ENCODE assay signal across 8 cellular contexts in the genomic region with DNA sequence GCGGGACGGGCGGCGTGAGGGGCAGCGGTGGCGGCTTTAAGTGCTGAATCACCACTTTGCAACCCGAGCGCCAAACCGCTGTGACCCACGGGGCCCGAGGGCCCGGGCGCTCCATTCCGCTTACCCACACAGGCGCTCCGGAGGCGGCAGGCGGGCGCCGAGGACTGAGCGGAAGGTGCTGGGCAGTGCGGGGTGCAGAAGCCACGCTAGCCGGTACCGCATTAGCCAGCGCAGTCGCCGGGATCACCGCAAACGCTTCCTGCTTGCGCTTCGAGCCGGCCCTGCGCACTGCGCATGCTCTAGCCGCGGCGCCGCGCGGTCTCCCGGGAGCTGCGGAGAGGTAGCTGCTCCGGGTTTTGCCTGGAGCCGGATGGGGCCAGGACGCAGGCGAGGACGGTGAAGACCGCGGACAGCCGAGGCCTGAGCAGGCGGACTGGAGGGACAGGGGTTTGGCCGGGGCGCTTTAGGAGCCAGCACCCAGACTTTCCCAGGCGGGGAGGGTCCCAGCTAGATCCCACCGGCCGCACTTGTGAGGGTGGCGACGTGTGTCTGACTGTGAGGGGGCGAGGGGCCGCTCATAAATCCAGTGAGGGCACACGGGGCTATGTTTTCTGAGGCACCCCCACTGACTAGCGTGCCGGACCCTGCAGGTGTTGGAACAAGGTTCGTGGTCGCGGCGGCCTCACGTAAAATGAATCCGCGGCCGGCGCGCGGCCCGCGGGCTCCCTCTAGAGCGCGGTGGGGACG. TPM values are rescaled to one million over a fixed set of nuclear protein-coding genes. Genes with fewer than 3 reads are reported as not detected.
A peak's percentile ranks its signal among the peaks of the same experiment; 100 is the strongest.
DNase-seq lines count a peak whose midpoint lies in the region; ATAC-seq, FAIRE-seq and TF ChIP-seq lines count a peak whose summit lies in the region.

TSS of gene IDE (minus strand) at position 296 of the 747 bp plus-strand sequence. CDS start at position 222, 74 bp downstream.

- H3K36me3 ChIP-seq in hepatocyte (replicated peaks; ENCODE audit: insufficient read depth, low read depth): no peaks in the 10 kb centered on the region

- H3K4me1 ChIP-seq in hepatocyte (ENCODE audit: insufficient read depth): peaks cover 8% of the 10 kb centered on the region

- H2AFZ ChIP-seq in hepatocyte: peak within 1 kb of the TSS; percentile 99

- under 1% methylated on average over 79 of the region's 80 CpGs for WGBS in hepatocyte (ENCODE audit: low lambda C conversion rate, missing lambda C conversion rate)

- no peaks in the 10 kb centered on the region for H3K9me3 ChIP-seq in hepatocyte (ENCODE audit: low read depth)

- DNase-seq in GM12892 (ENCODE audit: insufficient read length): peak; percentile 84
- peak; percentile 49 for DNase-seq in NCI-H128 (lab: John Stamatoyannopoulos, UW; ENCODE audit: unreplicated experiment)
- DNase-seq in T-helper 22 cell (ENCODE audit: low read depth): peak; percentile 62
- DNase-seq in astrocyte of the cerebellum (ENCODE audit: low read depth): peak; percentile 66
- DNase-seq in hepatocyte (ENCODE audit: low spot score): peak; percentile 92
- DNase-seq in retinal pigment epithelial cell (ENCODE audit: low read depth): no peak
- DNase-seq in cortex of kidney (lab: John Stamatoyannopoulos, UW): no peak

- peak within 1 kb of the TSS; percentile 97 for H3K27ac ChIP-seq in hepatocyte

- peaks cover 46% of the 10 kb centered on the region for H3K79me2 ChIP-seq in hepatocyte

- H3K4me3 ChIP-seq in astrocyte of the cerebellum (ENCODE audit: low read depth, low read length) (peak within 1 kb of the TSS; percentile 85), hepatocyte (peak within 1 kb of the TSS; percentile 94), retinal pigment epithelial cell (ENCODE audit: low read length) (peak within 1 kb of the TSS; percentile 85)

- FAIRE-seq in GM12892 (lab: Jason Lieb, UNC): peak; percentile 92

- ATAC-seq in HG02642 (IDR thresholded peaks at IDR 0.05; ENCODE audit: poor library complexity, unreplicated experiment): peak; percentile 75

- in situ Hi-C loops in astrocyte of the cerebellum (cut with HindIII; ENCODE audit: low sequenced_read_pairs): no loop called here

- peak; percentile 84 for TF ChIP-seq POLR2A in GM12892 (IDR thresholded peaks at IDR 0.05; ENCODE audit: low read depth, low read length)

- no peaks in the 10 kb centered on the region for H3K9me2 ChIP-seq in hepatocyte (replicated peaks; ENCODE audit: insufficient read depth)

- peak within 1 kb of the TSS; percentile 89 for H3K4me2 ChIP-seq in hepatocyte

- H4K20me1 ChIP-seq in hepatocyte (ENCODE audit: insufficient read depth, poor library complexity, severe bottlenecking): peaks cover 4% of the 10 kb centered on the region

- H3K27me3 ChIP-seq in hepatocyte: no peaks in the 10 kb centered on the region

- peak; percentile 82 for TF ChIP-seq CTCF in astrocyte of the cerebellum (IDR thresholded peaks at IDR 0.05; ENCODE audit: low read depth, low read length, missing control alignments)
- peak; percentile 82 for TF ChIP-seq CTCF in hepatocyte (IDR thresholded peaks at IDR 0.05; ENCODE audit: poor library complexity)
- TF ChIP-seq CTCF in retinal pigment epithelial cell (conservative IDR thresholded peaks at IDR 0.05; ENCODE audit: low read depth, low read length): peak; percentile 78

RNA-seq across cellular contexts. Expression of gene IDE, which starts in this region (rescaled TPM):
- polyA plus RNA-seq in GM12892 (2012; ENCODE audit: missing spikeins): 15.8 TPM
- 35.9 and 39.7 TPM in 2 replicates for total RNA-seq in hepatocyte
- polyA plus RNA-seq in hepatocyte: 15.1 and 16.6 TPM in 2 replicates

Comparison
In these comparisons a context has a peak if more than half of its experiments do, and no peak if none do; other contexts are left out.
1. DNase-seq: peak in GM12892 (single experiment), NCI-H128 (single experiment), T-helper 22 cell (single experiment), astrocyte of the cerebellum (single experiment) and hepatocyte (single experiment); none in retinal pigment epithelial cell (single experiment) and cortex of kidney (single experiment).
2. Peak in every context shown above with its lines, with median percentiles within 50 percentile points of each other: H3K4me3 ChIP-seq and CTCF ChIP-seq.